In genomic region chr12:27524489-27524835, GRCh38 we compare ENCODE assay signal across 8 cellular contexts. TPM values are rescaled to one million over a fixed set of nuclear protein-coding genes. Genes with fewer than 3 reads are reported as not detected.
DNase-seq lines count a peak whose midpoint lies in the region; ATAC-seq and TF ChIP-seq lines count a peak whose summit lies in the region.

No MANE protein-coding gene starts in this region.

- H3K79me2 ChIP-seq in DOHH2 (ENCODE audit: control insufficient read depth, low read length) (no peaks in the 10 kb centered on the region), osteoblast (ENCODE audit: insufficient read depth, low read length) (peaks cover 58% of the 10 kb centered on the region)

- no peak for TF ChIP-seq CTCF in DOHH2 (IDR thresholded peaks at IDR 0.05; ENCODE audit: low read depth, low read length, poor library complexity, severe bottlenecking)
- no peak for TF ChIP-seq CTCF in osteoblast (IDR thresholded peaks at IDR 0.05; ENCODE audit: extremely low read depth, low read depth, low read length)

- H3K27me3 ChIP-seq in DOHH2 (ENCODE audit: control insufficient read depth, low read length) (peaks cover 10% of the 10 kb centered on the region), osteoblast (ENCODE audit: insufficient read depth, low read length) (no peaks in the 10 kb centered on the region)
- no peaks in the 10 kb centered on the region for H3K27me3 ChIP-seq in effector memory CD4-positive, alpha-beta T cell (replicated peaks; ENCODE audit: control insufficient read depth, insufficient read depth, low read length, poor library complexity, severe bottlenecking)

- no peaks in the 10 kb centered on the region for H3K9me2 ChIP-seq in DOHH2 (replicated peaks; ENCODE audit: control insufficient read depth, low read length)

- H3K9me3 ChIP-seq in DOHH2 (ENCODE audit: control insufficient read depth, insufficient read depth, low read length) = no peaks in the 10 kb centered on the region
- H3K9me3 ChIP-seq in KOPT-K1 (ENCODE audit: insufficient read depth, low read length, poor library complexity, severe bottlenecking) = no peaks in the 10 kb centered on the region
- H3K9me3 ChIP-seq in effector memory CD4-positive, alpha-beta T cell (ENCODE audit: control insufficient read depth, low read length) = no peaks in the 10 kb centered on the region
- H3K9me3 ChIP-seq in osteoblast (ENCODE audit: low read depth, low read length) = no peaks in the 10 kb centered on the region

- peak overlapping the region; percentile 81 for H3K4me2 ChIP-seq in DOHH2 (ENCODE audit: low read length)
- peak overlapping the region; percentile 82 for H3K4me2 ChIP-seq in osteoblast (ENCODE audit: insufficient read depth, low read length)

- no peak for DNase-seq in effector memory CD4-positive, alpha-beta T cell
- DNase-seq in osteoblast (ENCODE audit: insufficient read length, low spot score, missing footprints) (no peak), amygdala (lab: John Stamatoyannopoulos, UW) (no peak), NOMO-1 (lab: John Stamatoyannopoulos, UW; ENCODE audit: unreplicated experiment in 2 of 2) (no peak)

- no peak overlapping the region for H3K27ac ChIP-seq in DOHH2 (ENCODE audit: low read depth, low read length)
- peak overlapping the region; percentile 76 for H3K27ac ChIP-seq in KOPT-K1 (ENCODE audit: low read depth, low read length, poor library complexity, severe bottlenecking)
- no peak overlapping the region for H3K27ac ChIP-seq in effector memory CD4-positive, alpha-beta T cell (ENCODE audit: insufficient read depth, low read length, poor library complexity, severe bottlenecking)
- H3K27ac ChIP-seq in osteoblast (ENCODE audit: low read depth, low read length) = peak overlapping the region; percentile 97

- H3F3A ChIP-seq in DOHH2 (ENCODE audit: control insufficient read depth, insufficient read depth) = no peaks in the 10 kb centered on the region

- H3K4me1 ChIP-seq in DOHH2 (ENCODE audit: control insufficient read depth, low read length) (peaks cover 17% of the 10 kb centered on the region), osteoblast (ENCODE audit: insufficient read depth, low read length) (peaks cover 46% of the 10 kb centered on the region)
- peaks cover 8% of the 10 kb centered on the region for H3K4me1 ChIP-seq in effector memory CD4-positive, alpha-beta T cell (ENCODE audit: control insufficient read depth, insufficient read depth, low read length, poor library complexity, severe bottlenecking)

- no peak overlapping the region for H2AFZ ChIP-seq in osteoblast (ENCODE audit: low read length)

- H4K20me1 ChIP-seq in DOHH2 (ENCODE audit: control insufficient read depth, insufficient read depth, low read depth, low read length) = no peaks in the 10 kb centered on the region
- peaks cover 6% of the 10 kb centered on the region for H4K20me1 ChIP-seq in osteoblast (ENCODE audit: insufficient read depth, low read length)

- ATAC-seq in HG02678 (IDR thresholded peaks at IDR 0.05; ENCODE audit: unreplicated experiment) (no peak), HG03139 (IDR thresholded peaks at IDR 0.05; ENCODE audit: unreplicated experiment) (no peak)

- H3K4me3 ChIP-seq in DOHH2 (ENCODE audit: low read length) = peak overlapping the region; percentile 99
- H3K4me3 ChIP-seq in effector memory CD4-positive, alpha-beta T cell (ENCODE audit: insufficient read depth, low read depth, low read length, poor library complexity, severe bottlenecking) = peak overlapping the region; percentile 82
- H3K4me3 ChIP-seq in osteoblast (ENCODE audit: insufficient read depth, low read length) = peak overlapping the region; percentile 87

- H3K36me3 ChIP-seq in DOHH2 (ENCODE audit: control insufficient read depth, low read length) = no peaks in the 10 kb centered on the region
- H3K36me3 ChIP-seq in KOPT-K1 (ENCODE audit: insufficient read depth, low read length) = no peaks in the 10 kb centered on the region
- H3K36me3 ChIP-seq in effector memory CD4-positive, alpha-beta T cell (ENCODE audit: control insufficient read depth, insufficient read depth, low read length) = no peaks in the 10 kb centered on the region
- no peaks in the 10 kb centered on the region for H3K36me3 ChIP-seq in osteoblast (ENCODE audit: insufficient read depth, low read length)

RNA-seq across cellular contexts. Expression of gene PPFIBP1, which starts 0.5 kb away (rescaled TPM):
- total RNA-seq in osteoblast = 166 and 179 TPM in 2 replicates

Comparison
In these comparisons a context has a peak if more than half of its experiments do, and no peak if none do; other contexts are left out.
1. H3K27ac ChIP-seq: peak in KOPT-K1 (single experiment) and osteoblast (single experiment); none in DOHH2 (single experiment) and effector memory CD4-positive, alpha-beta T cell (single experiment).
2. Peak in every context shown above with its lines, with median percentiles within 50 percentile points of each other: H3K4me3 ChIP-seq.